23 cellular contexts compared by ENCODE assay signal in genomic region chr20:61453219-61453618, GRCh38.
"Had no signal": no experiment of that assay in that cellular context is flagged by ENCODE, and none has a peak within 500 bp of the region (broad histone marks: within the 10 kb centered on the region; RNA-seq: fewer than 3 reads in every experiment).

No MANE protein-coding gene starts in this region.

- H3K36me3 ChIP-seq: MG63, SJSA1 had no signal

- H3K27ac ChIP-seq: RWPE1, SJSA1, SK-N-MC had no signal

- H3K9me3 ChIP-seq: MG63, SJSA1 had no signal

- H3K4me3 ChIP-seq: MG63, SJSA1, SK-N-MC had no signal

- H3K4me1 ChIP-seq: SJSA1 had no signal

- DNase-seq: Karpas-422, KG1, MG63, NCI-H1092, NCI-H1105 treated with DMSO at 0.1 percent for 48 hours, NCI-H1436, NCI-H187, NCI-H2029, NCI-H2081 treated with DMSO at 0.1 percent for 48 hours, NCI-H2171, NCI-H226, NCI-H446, NCI-H510A, NCI-H524 treated with DMSO at 0.1 percent for 48 hours, NCI-H69, NCI-H774, PC-3, SHP77 treated with DMSO at 0.1 percent for 48 hours had no signal

- H3K27me3 ChIP-seq: MG63 had no signal

- ATAC-seq: Panc1, PC-3, Right ventricle myocardium inferior had no signal
